8 cellular contexts compared by ENCODE assay signal in genomic region chr11:122215244-122215992, GRCh38.
DNase-seq lines count a peak whose midpoint lies in the region; ATAC-seq, FAIRE-seq and TF ChIP-seq lines count a peak whose summit lies in the region.

No MANE protein-coding gene starts in this region.

- no peaks in the 10 kb centered on the region for H3K36me3 Mint-ChIP-seq in CD4-positive, alpha-beta memory T cell

- H3K9me3 Mint-ChIP-seq in CD4-positive, alpha-beta memory T cell, result no peaks in the 10 kb centered on the region

- H2AFZ ChIP-seq in K562 (ENCODE audit: low read depth, low read length), result no peak overlapping the region

- H3K27me3 ChIP-seq in NT2/D1 (ENCODE audit: insufficient read depth, insufficient read length), result no peaks in the 10 kb centered on the region
- no peaks in the 10 kb centered on the region for H3K27me3 ChIP-seq in K562 (ENCODE audit: control insufficient read depth in 2 of 2, insufficient read depth in 2 of 2, low read length in 2 of 2)
- H3K27me3 ChIP-seq in skeletal muscle satellite cell (ENCODE audit: control insufficient read depth, insufficient read depth, low read length), result no peaks in the 10 kb centered on the region
- H3K27me3 ChIP-seq in CD4-positive, alpha-beta memory T cell (ENCODE audit: insufficient read depth, low read length), result no peaks in the 10 kb centered on the region

- in situ Hi-C loops in K562 (cut with MboI), result no loop called here

- H3K4me3 ChIP-seq in NT2/D1 (ENCODE audit: insufficient read length, low read depth), result no peak overlapping the region
- no peak overlapping the region for H3K4me3 ChIP-seq in K562
- H3K4me3 ChIP-seq in skeletal muscle satellite cell (ENCODE audit: low read length), result no peak overlapping the region
- H3K4me3 ChIP-seq in CD4-positive, alpha-beta memory T cell (ENCODE audit: low read length in 2 of 2), result no peak overlapping the region

- peak in 1 of 2 experiments; percentile 37; a peak in 2 of 4 replicates for TF ChIP-seq RAD21 in K562 (CRISPR knock-in tag; conservative IDR thresholded peaks at IDR 0.05 in 1 of 2, IDR thresholded peaks at IDR 0.05 in 1 of 2)

- no peak overlapping the region for H3K4me2 ChIP-seq in K562 (ENCODE audit: insufficient read depth, low read length)
- H3K4me2 ChIP-seq in skeletal muscle satellite cell (ENCODE audit: low read length), result peak overlapping the region; percentile 15

- CTCF ChIA-PET in K562 (lab: Yijun Ruan, JAX; ENCODE audit: low intra/inter-chr PET ratio), result no interaction called here
- CTCF ChIA-PET in CD4-positive, alpha-beta memory T cell (lab: Charles Lee; ENCODE audit: partially characterized antibody), result interaction anchor here (0.9 to 1.3 kb wide), 3 partner anchors 11 to 1967 kb away, joined by 3 read pairs; no protein-coding TSS in a partner anchor

- POLR2A ChIA-PET in K562 (lab: Yijun Ruan, JAX), result interaction anchor here (1.1 kb wide), 1 partner anchor 13 kb away, joined by 3 read pairs; no protein-coding TSS in a partner anchor
- POLR2A ChIA-PET in CD4-positive, alpha-beta memory T cell (lab: Charles Lee; ENCODE audit: partially characterized antibody), result no interaction called here

- H3K4me1 ChIP-seq in NT2/D1 (ENCODE audit: insufficient read depth, insufficient read length), result no peaks in the 10 kb centered on the region
- no peaks in the 10 kb centered on the region for H3K4me1 ChIP-seq in K562 (replicated peaks in 1 of 2; ENCODE audit: control insufficient read depth in 2 of 2, insufficient read depth in 2 of 2, low read length in 2 of 2)
- H3K4me1 ChIP-seq in skeletal muscle satellite cell (ENCODE audit: control insufficient read depth, insufficient read depth, low read length), result peaks cover 34% of the 10 kb centered on the region
- no peaks in the 10 kb centered on the region for H3K4me1 ChIP-seq in CD4-positive, alpha-beta memory T cell (ENCODE audit: insufficient read depth, low read length)

- 0% methylated on average over 11 of the region's 11 CpGs for WGBS in K562 (ENCODE audit: insufficient coverage, low coverage, missing lambda C conversion rate)

- peaks cover 0 to 3% of the 10 kb centered on the region in 2 donors for H3K27me3 Mint-ChIP-seq in CD4-positive, alpha-beta memory T cell

- no TSS peak for BruUV-seq in K562 (replicated peaks; lab: Mats Ljungman, UMichigan)

- peak; percentile 92 for DNase-seq in AG20443 (ENCODE audit: low spot score)
- peak; percentile 63 for DNase-seq in NT2/D1 (ENCODE audit: low read depth, low spot score)
- DNase-seq in K562 (ENCODE audit: extremely low read depth in 1 of 4, low spot score in 3 of 4), result peak; percentile 16 to 37 (median 24)
- peak; percentile 86 for DNase-seq in iPS-NIHi11 (ENCODE audit: low spot score)
- DNase-seq in CD4-positive, alpha-beta memory T cell, result no peak

- H4K20me1 ChIP-seq in K562 (replicated peaks; ENCODE audit: control insufficient read depth, insufficient read depth, low read length), result no peaks in the 10 kb centered on the region

- no peaks in the 10 kb centered on the region for H3K36me3 ChIP-seq in NT2/D1 (ENCODE audit: insufficient read depth, insufficient read length, low read length)
- H3K36me3 ChIP-seq in K562 (ENCODE audit: control insufficient read depth, insufficient read depth, low read length), result no peaks in the 10 kb centered on the region
- no peaks in the 10 kb centered on the region for H3K36me3 ChIP-seq in skeletal muscle satellite cell (ENCODE audit: insufficient read depth, low read length)
- H3K36me3 ChIP-seq in CD4-positive, alpha-beta memory T cell (ENCODE audit: insufficient read depth, low read length), result no peaks in the 10 kb centered on the region

- H3K9ac ChIP-seq in NT2/D1 (ENCODE audit: insufficient read length, low read depth) (no peak overlapping the region), K562 (ENCODE audit: insufficient read depth in 1 of 2, low read depth in 2 of 2, low read length in 2 of 2) (no peak overlapping the region), skeletal muscle satellite cell (ENCODE audit: low read depth, low read length) (peak overlapping the region; percentile 52)

- no peak overlapping the region for H3K27ac Mint-ChIP-seq in CD4-positive, alpha-beta memory T cell

- no peak for FAIRE-seq in K562 (lab: Jason Lieb, UNC)

- no peak overlapping the region for H3K27ac ChIP-seq in K562 (ENCODE audit: extremely low read depth, low read depth, low read length)
- H3K27ac ChIP-seq in CD4-positive, alpha-beta memory T cell (ENCODE audit: low read depth, low read length), result no peak overlapping the region

- H3K79me2 ChIP-seq in K562 (ENCODE audit: control insufficient read depth, insufficient read depth, low read length), result no peaks in the 10 kb centered on the region

- H3K9me3 ChIP-seq in NT2/D1 (ENCODE audit: insufficient read depth, low read length) (peaks cover 8% of the 10 kb centered on the region; the same call in 1 of the 2 replicates), K562 (replicated peaks; ENCODE audit: control insufficient read depth, insufficient read depth, low read depth, low read length) (no peaks in the 10 kb centered on the region), skeletal muscle satellite cell (replicated peaks; ENCODE audit: low read length) (no peaks in the 10 kb centered on the region)
- H3K9me3 ChIP-seq in CD4-positive, alpha-beta memory T cell (ENCODE audit: control insufficient read depth in 1 of 2, low read length in 2 of 2), result no peaks in the 10 kb centered on the region

- TF ChIP-seq POLR2A in K562 (conservative IDR thresholded peaks at IDR 0.05), result no peak

- TF ChIP-seq CTCF in K562 (IDR thresholded peaks at IDR 0.05 in 2 of 3, conservative IDR thresholded peaks at IDR 0.05 in 1 of 3; ENCODE audit: insufficient read depth in 2 of 3, low read depth in 1 of 3, low read length in 3 of 3), result peak; percentile 31 to 55 (median 39); a peak in 5 of 6 replicates

- peak; percentile 86 for ATAC-seq in GM18502 (IDR thresholded peaks at IDR 0.05; ENCODE audit: poor library complexity, unreplicated experiment)
- ATAC-seq in HG03103 (IDR thresholded peaks at IDR 0.05; ENCODE audit: low read depth, unreplicated experiment), result peak; percentile 87
- ATAC-seq in K562, result peak; percentile 75

- H3K4me3 Mint-ChIP-seq in CD4-positive, alpha-beta memory T cell, result no peak overlapping the region

- no peaks in the 10 kb centered on the region for H3K9me1 ChIP-seq in K562 (ENCODE audit: control insufficient read depth, insufficient read depth, low read length)

- intact Hi-C loops in K562 (cut with micrococcal nuclease), result no loop called here
- intact Hi-C loops in CD4-positive, alpha-beta memory T cell (cut with micrococcal nuclease), result loop anchor here (2.0 kb wide), 1 partner anchor 289 kb away; no protein-coding TSS in a partner anchor

- no peak for TF ChIP-seq EP300 in K562 (IDR thresholded peaks at IDR 0.05; ENCODE audit: low read length)

- no peaks in the 10 kb centered on the region for H3K4me1 Mint-ChIP-seq in CD4-positive, alpha-beta memory T cell

TF ChIP-seq in K562, 482 proteins besides CTCF, POLR2A, EP300 and RAD21:
- TF ChIP-seq CEBPZ (IDR thresholded peaks at IDR 0.05; ENCODE audit: borderline replicate concordance, low read depth, low read length) (no peak), ZNF79 (CRISPR knock-in tag; IDR thresholded peaks at IDR 0.05; ENCODE audit: low read depth) (no peak), SMC3 (conservative IDR thresholded peaks at IDR 0.05; ENCODE audit: insufficient read depth, low read depth, low read length) (0 out of 2 replicates have a peak, but pooled peaks have one; percentile 18)

Comparison
In these comparisons a context has a peak if more than half of its experiments do, and no peak if none do; other contexts are left out.
1. DNase-seq: peak in AG20443 (single experiment), NT2/D1 (single experiment), K562 (4 of 4) and iPS-NIHi11 (single experiment); none in CD4-positive, alpha-beta memory T cell (0 of 5).
2. Peak in every context shown above with its lines, with median percentiles within 50 percentile points of each other: ATAC-seq.